Comparison of ENCODE assay signal across 18 cellular contexts in genomic region chr6:132499757-132500156, GRCh38. TPM values are rescaled to one million over a fixed set of nuclear protein-coding genes. Genes with fewer than 3 reads are reported as not detected.
A peak's percentile ranks its signal among the peaks of the same experiment; 100 is the strongest.
DNase-seq lines count a peak whose midpoint lies in the region; ATAC-seq and TF ChIP-seq lines count a peak whose summit lies in the region.
"Had no signal": no experiment of that assay in that cellular context is flagged by ENCODE, and none has a peak within 500 bp of the region (broad histone marks: within the 10 kb centered on the region; RNA-seq: fewer than 3 reads in every experiment).

No MANE protein-coding gene starts in this region.

- DNase-seq in trophoblast cell (peak; percentile 49 to 76), GDM1 (lab: John Stamatoyannopoulos, UW) (no peak), GM10266 (ENCODE audit: extremely low spot score) (no peak)
- DNase-seq: activated T-cell treated with anti-CD3 and anti-CD28 coated beads, Interleukin-2, amount 50 U/mL, for 48 hours; DMS79; foreskin melanocyte; NCI-H187 treated with DMSO at 0.1 percent for 48 hours; NCI-H526 treated with DMSO at 0.1 percent for 48 hours; sigmoid colon; thyroid gland had no signal

- H3K79me2 ChIP-seq in OCI-LY1 (ENCODE audit: insufficient read depth, low read length): peaks cover 36% of the 10 kb centered on the region
- no peaks in the 10 kb centered on the region for H3K79me2 ChIP-seq in trophoblast cell (ENCODE audit: control insufficient read depth, insufficient read depth, low read length, poor library complexity)

- no peaks in the 10 kb centered on the region for H3K9me2 ChIP-seq in OCI-LY1 (ENCODE audit: low read depth, low read length)

- ATAC-seq in esophagus mucosa (peak; percentile 71), HG02870 (IDR thresholded peaks at IDR 0.05; ENCODE audit: unreplicated experiment) (no peak), HG02571 (IDR thresholded peaks at IDR 0.05; ENCODE audit: unreplicated experiment) (no peak)

- no peak overlapping the region for H2BK5ac ChIP-seq in trophoblast cell (ENCODE audit: low read depth, low read length, poor library complexity)

- H3K27me3 ChIP-seq in OCI-LY1 (ENCODE audit: insufficient read depth, low read length): no peaks in the 10 kb centered on the region
- H3K27me3 ChIP-seq in trophoblast cell (ENCODE audit: insufficient read depth, low read length): no peaks in the 10 kb centered on the region
- H3K27me3 ChIP-seq: BLaER1, sigmoid colon, thyroid gland had no signal

- H2AFZ ChIP-seq in OCI-LY1 (ENCODE audit: low read length): no peak overlapping the region
- H2AFZ ChIP-seq in trophoblast cell (ENCODE audit: insufficient read depth, low read length, poor library complexity): no peak overlapping the region

- TF ChIP-seq CTCF in OCI-LY1 (IDR thresholded peaks at IDR 0.05; ENCODE audit: low read length) (no peak), GM10266 (IDR thresholded peaks at IDR 0.05; ENCODE audit: control insufficient read depth, insufficient read depth, low read depth, missing control alignments) (no peak)

- H4K20me1 ChIP-seq in OCI-LY1 (ENCODE audit: insufficient read depth, low read length): no peaks in the 10 kb centered on the region

- H3K14ac ChIP-seq in trophoblast cell (ENCODE audit: low read length): no peak overlapping the region

- no peaks in the 10 kb centered on the region for H3K9me3 Mint-ChIP-seq in IgD-negative memory B cell

- peaks cover 66 to 81% (median 67%) of the 10 kb centered on the region in 3 donors for H3K4me1 Mint-ChIP-seq in IgD-negative memory B cell

- H3K9me3 ChIP-seq in OCI-LY1 (ENCODE audit: low read length) (no peaks in the 10 kb centered on the region), trophoblast cell (ENCODE audit: insufficient read depth, low read depth, low read length) (no peaks in the 10 kb centered on the region)
- H3K9me3 ChIP-seq: BLaER1, sigmoid colon, thyroid gland had no signal

- H4K91ac ChIP-seq in trophoblast cell (ENCODE audit: low read depth, low read length): no peak overlapping the region

- no peaks in the 10 kb centered on the region for H3K27me3 Mint-ChIP-seq in IgD-negative memory B cell

- no peak overlapping the region for H2BK12ac ChIP-seq in trophoblast cell (ENCODE audit: low read length)

- H3K4me3 Mint-ChIP-seq in IgD-negative memory B cell: peak overlapping the region; percentile 59 to 87 (median 78)

- H3F3A ChIP-seq in OCI-LY1 (ENCODE audit: insufficient read depth, low read length): peaks cover 8% of the 10 kb centered on the region; the same call in 1 of the 2 replicates

- H3K23ac ChIP-seq in trophoblast cell (ENCODE audit: low read length): no peak overlapping the region

- H3K27ac ChIP-seq in OCI-LY1 (ENCODE audit: low read depth, low read length, poor library complexity, severe bottlenecking): peak overlapping the region; percentile 75
- H3K27ac ChIP-seq in trophoblast cell (ENCODE audit: low read depth, low read length): no peak overlapping the region
- H3K27ac ChIP-seq: BLaER1, sigmoid colon, thyroid gland had no signal

- no peak overlapping the region for H3K18ac ChIP-seq in trophoblast cell (ENCODE audit: low read length)

- H3K4me1 ChIP-seq in OCI-LY1 (ENCODE audit: insufficient read depth, low read length, severe bottlenecking): peaks cover 77% of the 10 kb centered on the region
- H3K4me1 ChIP-seq in trophoblast cell (ENCODE audit: control insufficient read depth in 1 of 2, insufficient read depth in 2 of 2, low read length in 2 of 2): no peaks in the 10 kb centered on the region

- WGBS in trophoblast cell (ENCODE audit: extremely low coverage, insufficient coverage, insufficient read length): no CpG with 5 or more reads among the region's 4 CpGs

- H3K36me3 ChIP-seq in OCI-LY1 (ENCODE audit: insufficient read depth, low read length) (peaks cover 67% of the 10 kb centered on the region), trophoblast cell (ENCODE audit: control insufficient read depth in 1 of 2, insufficient read depth in 2 of 2, low read length in 2 of 2) (peaks cover 3 to 5% of the 10 kb centered on the region in 2 experiments)

- no peak overlapping the region for H2BK120ac ChIP-seq in trophoblast cell (ENCODE audit: insufficient read depth, low read length, poor library complexity)

- H3K4me2 ChIP-seq in OCI-LY1 (ENCODE audit: low read length) (peak overlapping the region; percentile 20; the same call in 1 of the 2 replicates), trophoblast cell (ENCODE audit: low read length) (no peak overlapping the region)
- H3K4me2 ChIP-seq: BLaER1 had no signal

- no peaks in the 10 kb centered on the region for H3K79me1 ChIP-seq in trophoblast cell (ENCODE audit: low read length)

- peaks cover 17% of the 10 kb centered on the region for H3K36me3 Mint-ChIP-seq in IgD-negative memory B cell

- H4K12ac ChIP-seq in trophoblast cell (ENCODE audit: low read depth, low read length): no peak overlapping the region

- no peak overlapping the region; the same call in 1 of the 2 replicates for H3K9ac ChIP-seq in OCI-LY1 (ENCODE audit: low read length)
- no peak overlapping the region for H3K9ac ChIP-seq in trophoblast cell (ENCODE audit: low read length)
- H3K9ac ChIP-seq: BLaER1 had no signal

- H3K4ac ChIP-seq in trophoblast cell (ENCODE audit: low read depth, low read length): no peak overlapping the region

- no peak overlapping the region for H4K8ac ChIP-seq in trophoblast cell (ENCODE audit: low read depth, low read length)

- H3K4me3 ChIP-seq in OCI-LY1 (ENCODE audit: low read depth, low read length, poor library complexity, severe bottlenecking) (no peak overlapping the region), trophoblast cell (ENCODE audit: low read depth, low read length) (no peak overlapping the region)
- H3K4me3 ChIP-seq: BLaER1, sigmoid colon, thyroid gland had no signal

- peak overlapping the region; percentile 79 to 87 (median 80) for H3K27ac Mint-ChIP-seq in IgD-negative memory B cell

- no peak overlapping the region for H2AK5ac ChIP-seq in trophoblast cell (ENCODE audit: low read length)

RNA-seq across cellular contexts. Expression of gene STX7, which starts 13.2 kb away (rescaled TPM):
- 96.7 TPM for polyA plus RNA-seq in IgD-negative memory B cell
- 38.3 TPM for total RNA-seq in esophagus mucosa
- polyA plus RNA-seq in trophoblast cell (2013): 23.4 TPM in 2 replicates

RNA-seq across cellular contexts. Expression of gene TAAR9, which starts 38.3 kb away (rescaled TPM):
- polyA plus RNA-seq in IgD-negative memory B cell: not detected
- total RNA-seq in esophagus mucosa: not detected
- not detected in 2 replicates for polyA plus RNA-seq in trophoblast cell (2013)
- total RNA-seq: mesenteric fat pad, sigmoid colon, thyroid gland had no signal
- polyA plus RNA-seq: adipose tissue, sigmoid colon had no signal

RNA-seq across cellular contexts. Expression of gene TAAR8, which starts 52.7 kb away (rescaled TPM):
- not detected for polyA plus RNA-seq in IgD-negative memory B cell
- not detected for total RNA-seq in esophagus mucosa
- polyA plus RNA-seq in trophoblast cell (2013): not detected in 2 replicates
- total RNA-seq: mesenteric fat pad, sigmoid colon, thyroid gland had no signal
- polyA plus RNA-seq: adipose tissue, sigmoid colon had no signal

Comparison
In these comparisons a context has a peak if more than half of its experiments do, and no peak if none do; other contexts are left out.
1. DNase-seq: peak in trophoblast cell (2 of 2); none in GDM1 (single experiment) and GM10266 (single experiment).